ENCODE assay signal across 9 cellular contexts in the genomic region with DNA sequence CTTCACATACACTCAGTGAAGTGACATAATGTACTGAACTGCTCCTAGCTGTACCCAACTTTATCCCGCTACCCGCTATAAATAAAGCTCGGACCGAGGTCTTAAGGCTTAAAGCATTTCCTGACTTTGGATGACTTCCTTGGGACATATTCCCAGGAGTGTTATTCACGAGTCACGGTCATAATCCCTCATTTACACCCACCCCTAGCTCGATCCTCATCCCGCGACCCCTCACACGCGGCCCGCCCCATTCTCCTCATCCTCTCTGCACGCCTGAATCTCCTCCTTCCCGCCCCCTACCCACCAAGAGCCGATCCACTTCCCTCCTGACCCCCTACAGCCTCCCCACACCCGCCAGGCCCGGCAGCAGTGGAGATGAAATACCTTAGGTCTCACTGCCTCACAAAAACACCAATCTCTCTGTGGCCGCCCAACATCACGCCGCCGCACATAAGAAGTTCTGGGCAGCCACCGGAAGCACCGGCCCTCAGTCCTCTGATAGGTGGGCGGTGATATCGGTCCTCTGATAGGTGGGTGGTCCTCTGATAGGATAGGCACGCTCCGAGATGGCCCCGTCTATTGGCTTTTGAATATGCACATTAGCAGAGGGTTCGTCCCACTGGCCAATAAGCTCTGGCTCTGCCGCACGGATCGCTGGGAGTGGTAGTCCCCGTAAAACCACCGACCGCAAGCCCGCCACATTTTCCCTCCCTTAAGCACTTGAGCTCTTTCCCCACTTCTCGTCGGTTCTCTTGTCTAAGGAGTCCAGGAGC. TPM values are rescaled to one million over a fixed set of nuclear protein-coding genes. Genes with fewer than 3 reads are reported as not detected.
DNase-seq lines count a peak whose midpoint lies in the region; ATAC-seq, FAIRE-seq and TF ChIP-seq lines count a peak whose summit lies in the region.
"Had no signal": no experiment of that assay in that cellular context is flagged by ENCODE, and none has a peak within 500 bp of the region (broad histone marks: within the 10 kb centered on the region; RNA-seq: fewer than 3 reads in every experiment).

A gene with protein sequence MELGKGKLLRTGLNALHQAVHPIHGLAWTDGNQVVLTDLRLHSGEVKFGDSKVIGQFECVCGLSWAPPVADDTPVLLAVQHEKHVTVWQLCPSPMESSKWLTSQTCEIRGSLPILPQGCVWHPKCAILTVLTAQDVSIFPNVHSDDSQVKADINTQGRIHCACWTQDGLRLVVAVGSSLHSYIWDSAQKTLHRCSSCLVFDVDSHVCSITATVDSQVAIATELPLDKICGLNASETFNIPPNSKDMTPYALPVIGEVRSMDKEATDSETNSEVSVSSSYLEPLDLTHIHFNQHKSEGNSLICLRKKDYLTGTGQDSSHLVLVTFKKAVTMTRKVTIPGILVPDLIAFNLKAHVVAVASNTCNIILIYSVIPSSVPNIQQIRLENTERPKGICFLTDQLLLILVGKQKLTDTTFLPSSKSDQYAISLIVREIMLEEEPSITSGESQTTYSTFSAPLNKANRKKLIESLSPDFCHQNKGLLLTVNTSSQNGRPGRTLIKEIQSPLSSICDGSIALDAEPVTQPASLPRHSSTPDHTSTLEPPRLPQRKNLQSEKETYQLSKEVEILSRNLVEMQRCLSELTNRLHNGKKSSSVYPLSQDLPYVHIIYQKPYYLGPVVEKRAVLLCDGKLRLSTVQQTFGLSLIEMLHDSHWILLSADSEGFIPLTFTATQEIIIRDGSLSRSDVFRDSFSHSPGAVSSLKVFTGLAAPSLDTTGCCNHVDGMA (minus strand): TSS at position 462 of the 773 bp plus-strand sequence. CDS start 7,897 bp downstream, outside the sequence.

- H3K27ac ChIP-seq in keratinocyte (ENCODE audit: control insufficient read depth, insufficient read depth, low read length): peak within 1 kb of the TSS; percentile 19

- H3K79me2 ChIP-seq in keratinocyte (ENCODE audit: control insufficient read depth, insufficient read depth, low read length): peaks cover 10% of the 10 kb centered on the region

- peak within 1 kb of the TSS; percentile 71 for H3K4me2 ChIP-seq in keratinocyte (ENCODE audit: control insufficient read depth, extremely low read depth, insufficient read depth, low read depth, low read length)

- ATAC-seq in GM19035 (IDR thresholded peaks at IDR 0.05; ENCODE audit: unreplicated experiment): peak; percentile 99
- peak; percentile 100 for ATAC-seq in HG03354 (IDR thresholded peaks at IDR 0.05; ENCODE audit: poor library complexity, severe bottlenecking, unreplicated experiment)
- ATAC-seq in activated CD4-positive, CD25-positive, alpha-beta regulatory T cell treated with anti-CD3 and anti-CD28 coated beads, Interleukin-2, amount 50 U/mL, for 24 hours: peak; percentile 100

- H3K36me3 ChIP-seq in keratinocyte (ENCODE audit: control insufficient read depth in 2 of 2, extremely low read depth in 1 of 2, insufficient read depth in 2 of 2, low read length in 2 of 2): no peaks in the 10 kb centered on the region

- peak within 1 kb of the TSS; percentile 74 for H3K9ac ChIP-seq in keratinocyte (ENCODE audit: control insufficient read depth, extremely low read depth, insufficient read depth, low read length)

- H3K4me1 ChIP-seq in keratinocyte (ENCODE audit: control insufficient read depth, extremely low read depth, insufficient read depth, low read length): peaks cover 10% of the 10 kb centered on the region

- no peaks in the 10 kb centered on the region for H4K20me1 ChIP-seq in keratinocyte (ENCODE audit: control insufficient read depth, extremely low read depth, insufficient read depth, low read length)

- dilution Hi-C loops in keratinocyte (cut with MboI; ENCODE audit: extremely low pct_ligation_motif_present, low sequenced_read_pairs): no loop called here

- H2AFZ ChIP-seq in keratinocyte (ENCODE audit: control insufficient read depth, low read length): peak within 1 kb of the TSS; percentile 92

- no peaks in the 10 kb centered on the region for H3K27me3 ChIP-seq in keratinocyte (ENCODE audit: control insufficient read depth, extremely low read depth, insufficient read depth, low read length)

- H3K9me3 ChIP-seq in keratinocyte (ENCODE audit: control insufficient read depth, low read depth, low read length): no peaks in the 10 kb centered on the region

- peak; percentile 95 for DNase-seq in AG09319 (ENCODE audit: extremely low read depth, low read depth)
- DNase-seq in NCI-H446 treated with DMSO at 0.1 percent for 48 hours (lab: John Stamatoyannopoulos, UW): peak; percentile 98
- DNase-seq in cerebellar nuclear complex (lab: John Stamatoyannopoulos, UW): peak; percentile 87 to 97
- peak; percentile 82 for DNase-seq in keratinocyte (ENCODE audit: low read depth, low spot score)
- DNase-seq in stimulated activated CD4-positive, alpha-beta T cell treated with anti-CD3 and anti-CD28 coated beads, Interleukin-15, amount 100 ng/mL, for 1 hour (ENCODE audit: low read depth in 1 of 2, low spot score in 1 of 2): peak; percentile 73 to 83

- H3K4me3 ChIP-seq in keratinocyte (ENCODE audit: control insufficient read depth in 2 of 3, extremely low read depth in 1 of 3, insufficient read depth in 2 of 3, low read depth in 1 of 3, low read length in 3 of 3): peak within 1 kb of the TSS; percentile 87 to 90 (median 89)

- TF ChIP-seq CTCF in AG09319 (IDR thresholded peaks at IDR 0.05; ENCODE audit: low read depth, low read length): no peak
- TF ChIP-seq CTCF in keratinocyte (optimal IDR thresholded peaks at IDR 0.05 in 1 of 3, IDR thresholded peaks at IDR 0.05 in 1 of 3, conservative IDR thresholded peaks at IDR 0.05 in 1 of 3; ENCODE audit: extremely low read depth in 1 of 3, insufficient read depth in 2 of 3, low read length in 3 of 3): no peak

- no peaks in the 10 kb centered on the region for H3K9me1 ChIP-seq in keratinocyte (ENCODE audit: control insufficient read depth, extremely low read depth, insufficient read depth, low read length)

- FAIRE-seq in keratinocyte (lab: Jason Lieb, UNC): peak; percentile 82
- FAIRE-seq: colon had no signal

RNA-seq across cellular contexts. Expression of the gene that starts here (rescaled TPM):
- 10.8 to 11.4 TPM (median 11.0 TPM) in 3 replicates for polyA plus RNA-seq in keratinocyte
- polyA plus RNA-seq in keratinocyte (2011; ENCODE audit: low read depth): 0.49 TPM
- 4.3 and 8.4 TPM in 2 replicates for polyA plus RNA-seq in keratinocyte (2011; cell fraction: cytosol; rRNA removed)
- polyA plus RNA-seq in keratinocyte (2011; cell fraction: nucleus; rRNA removed): 10.3 and 12.9 TPM in 2 replicates
- polyA plus RNA-seq in keratinocyte (2012; ENCODE audit: low replicate concordance): 1.7 and 6.1 TPM in 2 replicates
- 22.0 to 24.4 TPM (median 23.3 TPM) in 3 replicates for polyA minus RNA-seq in keratinocyte
- 3.6 TPM for polyA minus RNA-seq in keratinocyte (2011; cell fraction: cytosol; rRNA and poly(A)+ RNA removed)
- polyA minus RNA-seq in keratinocyte (2011; cell fraction: nucleus; rRNA and poly(A)+ RNA removed): 6.9 and 16.8 TPM in 2 replicates

Comparison
In these comparisons a context has a peak if more than half of its experiments do, and no peak if none do; other contexts are left out.
1. Peak in every context shown above with its lines: DNase-seq, ATAC-seq, H3K4me3 ChIP-seq and H3K27ac ChIP-seq.